Comparison of ENCODE assay signal across 1 cellular context in the genomic region with DNA sequence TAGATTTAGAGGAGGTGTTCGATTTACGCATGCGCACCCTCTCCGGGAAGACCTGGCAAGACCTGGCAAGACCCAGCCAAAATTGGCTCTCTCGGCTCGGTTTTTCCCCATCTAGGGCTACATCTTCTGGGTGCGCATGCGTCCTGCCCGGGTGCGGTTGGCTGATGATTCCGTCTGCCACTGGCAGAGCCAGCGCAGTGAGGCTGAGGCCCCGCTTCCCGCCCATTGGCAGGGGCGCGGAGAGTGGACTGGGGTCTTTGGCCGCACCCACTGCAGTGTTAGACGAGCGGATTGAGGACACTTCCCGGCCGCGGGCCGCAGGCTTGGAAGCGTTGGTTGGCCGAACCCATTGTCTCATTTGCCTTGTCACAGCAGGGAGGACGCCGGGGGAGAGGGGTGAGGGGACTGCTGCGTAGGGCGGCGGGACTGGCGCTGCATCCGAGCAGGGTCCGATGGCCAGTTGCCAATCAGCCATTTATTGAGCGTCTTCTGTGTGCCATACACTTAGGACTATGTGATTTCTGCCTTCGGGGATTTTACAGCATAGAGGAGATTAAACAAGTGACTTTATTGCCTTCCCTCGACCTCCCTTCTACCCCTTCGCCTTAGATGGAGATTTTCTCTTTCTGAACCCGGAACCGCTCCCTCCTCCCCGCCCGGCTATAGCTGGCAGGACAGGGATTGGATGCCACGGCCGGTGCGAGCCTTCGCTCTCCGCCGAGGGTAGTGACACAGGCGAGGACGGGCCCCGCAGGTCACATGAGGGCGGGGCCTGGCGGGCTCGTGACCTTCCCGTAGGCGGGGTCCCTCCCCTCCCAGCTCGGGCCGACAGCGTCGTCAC.
TF ChIP-seq lines count a peak whose summit lies in the region.

No MANE protein-coding gene starts in this region.

TF ChIP-seq in A549, 52 proteins besides CTCF, POLR2A, EP300 and RAD21 (continued from another document):
- TF ChIP-seq RCOR1 (IDR thresholded peaks at IDR 0.05; ENCODE audit: low read depth, low read length), result no peak
- TF ChIP-seq, protein P1, sequence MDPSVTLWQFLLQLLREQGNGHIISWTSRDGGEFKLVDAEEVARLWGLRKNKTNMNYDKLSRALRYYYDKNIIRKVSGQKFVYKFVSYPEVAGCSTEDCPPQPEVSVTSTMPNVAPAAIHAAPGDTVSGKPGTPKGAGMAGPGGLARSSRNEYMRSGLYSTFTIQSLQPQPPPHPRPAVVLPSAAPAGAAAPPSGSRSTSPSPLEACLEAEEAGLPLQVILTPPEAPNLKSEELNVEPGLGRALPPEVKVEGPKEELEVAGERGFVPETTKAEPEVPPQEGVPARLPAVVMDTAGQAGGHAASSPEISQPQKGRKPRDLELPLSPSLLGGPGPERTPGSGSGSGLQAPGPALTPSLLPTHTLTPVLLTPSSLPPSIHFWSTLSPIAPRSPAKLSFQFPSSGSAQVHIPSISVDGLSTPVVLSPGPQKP (IDR thresholded peaks at IDR 0.05; ENCODE audit: low read depth, low read length), result no peak
- no peak for TF ChIP-seq HOXB5 (CRISPR knock-in tag; IDR thresholded peaks at IDR 0.05)
- peak in 1 of 2 experiments; percentile 10; a peak in 1 of 4 replicates for TF ChIP-seq CEBPB (IDR thresholded peaks at IDR 0.05)
- no peak for TF ChIP-seq HEYL (CRISPR knock-in tag; IDR thresholded peaks at IDR 0.05)
- peak; percentile 82 for TF ChIP-seq HOXB13 (CRISPR knock-in tag; IDR thresholded peaks at IDR 0.05; ENCODE audit: low read depth)
- TF ChIP-seq MYC (IDR thresholded peaks at IDR 0.05; ENCODE audit: borderline replicate concordance, low read length), result no peak; the same call in 1 of the 2 replicates
- TF ChIP-seq NFE2L2 (conservative IDR thresholded peaks at IDR 0.05; ENCODE audit: low read length), result no peak
- TF ChIP-seq RFX5 (IDR thresholded peaks at IDR 0.05), result 0 out of 2 replicates have a peak, but pooled peaks have one; percentile 35
- TF ChIP-seq EHMT2 (IDR thresholded peaks at IDR 0.05; ENCODE audit: low read depth), result no peak
- TF ChIP-seq, protein P2, sequence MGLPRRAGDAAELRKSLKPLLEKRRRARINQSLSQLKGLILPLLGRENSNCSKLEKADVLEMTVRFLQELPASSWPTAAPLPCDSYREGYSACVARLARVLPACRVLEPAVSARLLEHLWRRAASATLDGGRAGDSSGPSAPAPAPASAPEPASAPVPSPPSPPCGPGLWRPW (IDR thresholded peaks at IDR 0.05), result no peak
- no peak for TF ChIP-seq ZSCAN20 (CRISPR knock-in tag; IDR thresholded peaks at IDR 0.05)
- TF ChIP-seq, protein P3, sequence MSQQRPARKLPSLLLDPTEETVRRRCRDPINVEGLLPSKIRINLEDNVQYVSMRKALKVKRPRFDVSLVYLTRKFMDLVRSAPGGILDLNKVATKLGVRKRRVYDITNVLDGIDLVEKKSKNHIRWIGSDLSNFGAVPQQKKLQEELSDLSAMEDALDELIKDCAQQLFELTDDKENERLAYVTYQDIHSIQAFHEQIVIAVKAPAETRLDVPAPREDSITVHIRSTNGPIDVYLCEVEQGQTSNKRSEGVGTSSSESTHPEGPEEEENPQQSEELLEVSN (IDR thresholded peaks at IDR 0.05; ENCODE audit: borderline replicate concordance, low read depth), result peak; percentile 75
- TF ChIP-seq KDM1A (IDR thresholded peaks at IDR 0.05; ENCODE audit: low read depth), result no peak
- peak; percentile 88; the same call in 1 of the 2 replicates for TF ChIP-seq TFCP2L1 (CRISPR knock-in tag; IDR thresholded peaks at IDR 0.05)
- TF ChIP-seq ESRRA (IDR thresholded peaks at IDR 0.05; ENCODE audit: borderline replicate concordance, low read length), result 0 out of 2 replicates have a peak, but pooled peaks have one; percentile 7
- TF ChIP-seq ZFP36 (IDR thresholded peaks at IDR 0.05; ENCODE audit: borderline replicate concordance, partially characterized antibody), result no peak
- TF ChIP-seq CBX2 (IDR thresholded peaks at IDR 0.05; ENCODE audit: borderline replicate concordance, low read depth), result no peak
- no peak; the same call in 1 of the 2 replicates for TF ChIP-seq POLR2AphosphoS2 (conservative IDR thresholded peaks at IDR 0.05; ENCODE audit: low read length)
- peak; percentile 86; the same call in 1 of the 2 replicates for TF ChIP-seq TP53 (CRISPR knock-in tag; IDR thresholded peaks at IDR 0.05)
- TF ChIP-seq, protein P4, sequence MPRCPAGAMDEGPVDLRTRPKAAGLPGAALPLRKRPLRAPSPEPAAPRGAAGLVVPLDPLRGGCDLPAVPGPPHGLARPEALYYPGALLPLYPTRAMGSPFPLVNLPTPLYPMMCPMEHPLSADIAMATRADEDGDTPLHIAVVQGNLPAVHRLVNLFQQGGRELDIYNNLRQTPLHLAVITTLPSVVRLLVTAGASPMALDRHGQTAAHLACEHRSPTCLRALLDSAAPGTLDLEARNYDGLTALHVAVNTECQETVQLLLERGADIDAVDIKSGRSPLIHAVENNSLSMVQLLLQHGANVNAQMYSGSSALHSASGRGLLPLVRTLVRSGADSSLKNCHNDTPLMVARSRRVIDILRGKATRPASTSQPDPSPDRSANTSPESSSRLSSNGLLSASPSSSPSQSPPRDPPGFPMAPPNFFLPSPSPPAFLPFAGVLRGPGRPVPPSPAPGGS (IDR thresholded peaks at IDR 0.05), result peak; percentile 92
- TF ChIP-seq HDAC2 (IDR thresholded peaks at IDR 0.05), result no peak
- TF ChIP-seq HOXA7 (CRISPR knock-in tag; IDR thresholded peaks at IDR 0.05), result peak; percentile 76; the same call in 1 of the 2 replicates
- TF ChIP-seq, protein P5, sequence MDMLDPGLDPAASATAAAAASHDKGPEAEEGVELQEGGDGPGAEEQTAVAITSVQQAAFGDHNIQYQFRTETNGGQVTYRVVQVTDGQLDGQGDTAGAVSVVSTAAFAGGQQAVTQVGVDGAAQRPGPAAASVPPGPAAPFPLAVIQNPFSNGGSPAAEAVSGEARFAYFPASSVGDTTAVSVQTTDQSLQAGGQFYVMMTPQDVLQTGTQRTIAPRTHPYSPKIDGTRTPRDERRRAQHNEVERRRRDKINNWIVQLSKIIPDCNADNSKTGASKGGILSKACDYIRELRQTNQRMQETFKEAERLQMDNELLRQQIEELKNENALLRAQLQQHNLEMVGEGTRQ (IDR thresholded peaks at IDR 0.05), result peak; percentile 99
- TF ChIP-seq RARB (CRISPR knock-in tag; IDR thresholded peaks at IDR 0.05), result 0 out of 2 replicates have a peak, but pooled peaks have one; percentile 53
